14 cellular contexts compared by ENCODE assay signal in genomic region chr7:39509441-39509840, GRCh38.
"Had no signal": no experiment of that assay in that cellular context is flagged by ENCODE, and none has a peak within 500 bp of the region (broad histone marks: within the 10 kb centered on the region; RNA-seq: fewer than 3 reads in every experiment).

No MANE protein-coding gene starts in this region.

- H3K4me3 Mint-ChIP-seq: dendritic cell treated with granulocyte-macrophage colony-stimulating factor and Interleukin-4, amounts not matched to agents 40 ng/mL and 50 ng/mL, for 4 days; neural progenitor cell had no signal

- H3K36me3 Mint-ChIP-seq: naive B cell, neural progenitor cell had no signal

- H3K4me1 Mint-ChIP-seq: neural progenitor cell had no signal

- H3K9ac ChIP-seq: neural progenitor cell had no signal

- H3K27ac Mint-ChIP-seq: dendritic cell treated with granulocyte-macrophage colony-stimulating factor and Interleukin-4, amounts not matched to agents 40 ng/mL and 50 ng/mL, for 4 days; naive B cell; neural progenitor cell had no signal

- H3K36me3 ChIP-seq: breast epithelium, gastroesophageal sphincter, heart right ventricle, left ventricle myocardium inferior, neural progenitor cell, spleen had no signal

- H3K4me1 ChIP-seq: breast epithelium, gastroesophageal sphincter, heart right ventricle, left ventricle myocardium inferior, neural progenitor cell had no signal

- H3K4me2 ChIP-seq: neural progenitor cell had no signal

- H3K4me3 ChIP-seq: breast epithelium, gastroesophageal sphincter, heart right ventricle, left ventricle myocardium inferior, neural progenitor cell, spleen had no signal

- H3K9me3 Mint-ChIP-seq: dendritic cell treated with granulocyte-macrophage colony-stimulating factor and Interleukin-4, amounts not matched to agents 40 ng/mL and 50 ng/mL, for 4 days; neural progenitor cell had no signal

- H3K27ac ChIP-seq: breast epithelium, gastroesophageal sphincter, heart right ventricle, left ventricle myocardium inferior, neural progenitor cell, spleen had no signal

- ATAC-seq: gastroesophageal sphincter, heart right ventricle, sciatic nerve had no signal

- H3K27me3 Mint-ChIP-seq: dendritic cell treated with granulocyte-macrophage colony-stimulating factor and Interleukin-4, amounts not matched to agents 40 ng/mL and 50 ng/mL, for 4 days; naive B cell had no signal

- H3K9me3 ChIP-seq: breast epithelium, gastroesophageal sphincter, heart right ventricle, left ventricle myocardium inferior, spleen had no signal

- H3K27me3 ChIP-seq: breast epithelium, gastroesophageal sphincter, heart right ventricle, neural progenitor cell, spleen had no signal

- DNase-seq: activated CD4-positive, CD25-positive, alpha-beta regulatory T cell treated with anti-CD3 and anti-CD28 coated beads, Interleukin-2, amount 50 U/mL, for 72 hours; activated CD8-positive, alpha-beta memory T cell treated with anti-CD3 and anti-CD28 coated beads for 24 hours; aorta; effector memory CD4-positive, alpha-beta T cell; heart right ventricle; islet precursor cell; left ventricle myocardium inferior; naive B cell; spleen had no signal
